Comparison of ENCODE assay signal across 14 cellular contexts in the genomic region with DNA sequence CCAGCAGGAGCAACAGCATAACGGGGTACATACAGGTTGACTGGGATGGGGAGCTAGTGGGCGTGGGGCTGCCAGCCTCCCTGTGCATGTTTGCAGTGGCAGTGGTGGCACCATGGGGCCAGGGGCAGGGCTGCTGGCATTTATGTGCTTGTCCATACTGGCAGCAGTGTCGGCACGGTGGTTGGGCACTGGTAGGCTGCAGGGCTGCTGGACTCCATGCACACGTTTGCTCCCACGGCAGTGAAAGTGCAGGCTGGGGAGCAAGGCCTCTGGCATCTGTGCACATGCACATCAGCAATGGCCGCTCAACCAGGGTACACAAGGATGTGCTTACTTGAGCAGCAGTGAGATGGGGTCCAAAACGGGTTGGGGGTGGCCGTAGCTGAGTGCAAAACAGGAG.
A peak's percentile ranks its signal among the peaks of the same experiment; 100 is the strongest.
DNase-seq lines count a peak whose midpoint lies in the region; ATAC-seq and TF ChIP-seq lines count a peak whose summit lies in the region.
"Had no signal": no experiment of that assay in that cellular context is flagged by ENCODE, and none has a peak within 500 bp of the region (broad histone marks: within the 10 kb centered on the region; RNA-seq: fewer than 3 reads in every experiment).

No MANE protein-coding gene starts in this region.

- no peak overlapping the region for H3K9ac ChIP-seq in neuronal stem cell (ENCODE audit: low read depth, low read length, poor library complexity)

- no peak overlapping the region for H3K4me3 Mint-ChIP-seq in chondrocyte (ENCODE audit: unreplicated experiment)
- H3K4me3 Mint-ChIP-seq: B cell; CD4-positive, alpha-beta memory T cell; HFFc6 had no signal

- H3K4me1 Mint-ChIP-seq in chondrocyte (ENCODE audit: low read depth): no peaks in the 10 kb centered on the region
- H3K4me1 Mint-ChIP-seq: CD4-positive, alpha-beta memory T cell had no signal

- no CpG with 5 or more reads among the region's 9 CpGs for WGBS in neuronal stem cell (ENCODE audit: extremely low coverage in 2 of 2, insufficient read length in 2 of 2, insufficient replicate concordance in 1 of 2), 2 donors

- no peaks in the 10 kb centered on the region for H3K4me1 ChIP-seq in neuronal stem cell (ENCODE audit: control insufficient read depth in 2 of 2, insufficient read depth in 1 of 2, low read depth in 1 of 2, low read length in 2 of 2)

- no peaks in the 10 kb centered on the region for H3K79me1 ChIP-seq in neuronal stem cell (ENCODE audit: low read depth, low read length)

- no peaks in the 10 kb centered on the region for H3K27me3 Mint-ChIP-seq in chondrocyte (ENCODE audit: low read depth)
- H3K27me3 Mint-ChIP-seq: B cell; CD4-positive, alpha-beta memory T cell had no signal

- H3K14ac ChIP-seq in neuronal stem cell (ENCODE audit: low read length): no peak overlapping the region

- H3K9me3 ChIP-seq in neuronal stem cell (replicated peaks in 1 of 2; ENCODE audit: control insufficient read depth in 2 of 2, insufficient read depth in 1 of 2, low read depth in 1 of 2, low read length in 2 of 2): no peaks in the 10 kb centered on the region

- H2AK5ac ChIP-seq in neuronal stem cell (ENCODE audit: low read depth, low read length): no peak overlapping the region

- no peak overlapping the region for H2AFZ ChIP-seq in neuronal stem cell (ENCODE audit: low read length)

- no peak for TF ChIP-seq CTCF in chondrocyte (IDR thresholded peaks at IDR 0.05)

- no peaks in the 10 kb centered on the region for H3K36me3 Mint-ChIP-seq in chondrocyte (ENCODE audit: low read depth)
- H3K36me3 Mint-ChIP-seq: CD4-positive, alpha-beta memory T cell had no signal

- no peak overlapping the region for H3K4me2 ChIP-seq in neuronal stem cell (ENCODE audit: insufficient read depth, low read length, poor library complexity, severe bottlenecking)

- DNase-seq in left ventricle myocardium superior (peak; percentile 17), cardiac septum (ENCODE audit: low spot score) (no peak), chondrocyte (ENCODE audit: low spot score) (peak; percentile 74), neuronal stem cell (ENCODE audit: low spot score) (no peak), hypothalamus (lab: John Stamatoyannopoulos, UW) (no peak), GF-D8 (lab: John Stamatoyannopoulos, UW) (no peak)
- DNase-seq: 8988T; C1 segment of cervical spinal cord; CD4-positive, alpha-beta memory T cell; DMS79; HCEC 1CT; HFFc6 had no signal

- intact Hi-C loops in left ventricle myocardium superior (cut with micrococcal nuclease): no loop called here
- intact Hi-C loops in cardiac septum (cut with DNase I): no loop called here

- H4K91ac ChIP-seq in neuronal stem cell (ENCODE audit: low read depth, low read length, poor library complexity): no peak overlapping the region

- H2BK120ac ChIP-seq in neuronal stem cell (ENCODE audit: low read depth, low read length): no peak overlapping the region

- no peak overlapping the region for H3K23ac ChIP-seq in neuronal stem cell (ENCODE audit: low read depth, low read length, poor library complexity)

- no peak overlapping the region for H3K4ac ChIP-seq in neuronal stem cell (ENCODE audit: low read length)

- no peak overlapping the region for H3K27ac ChIP-seq in neuronal stem cell (replicated peaks; ENCODE audit: low read length)

- H3K27me3 ChIP-seq in neuronal stem cell (ENCODE audit: control insufficient read depth in 3 of 3, insufficient read depth in 3 of 3, low read depth in 1 of 3, low read length in 3 of 3): no peaks in the 10 kb centered on the region

- H2BK12ac ChIP-seq in neuronal stem cell (ENCODE audit: low read length): no peak overlapping the region

- H3K18ac ChIP-seq in neuronal stem cell (ENCODE audit: low read length): peak overlapping the region; percentile 0

- ATAC-seq in left ventricle myocardium superior (no peak), GM19324 (IDR thresholded peaks at IDR 0.05; ENCODE audit: low FRiP score, unreplicated experiment) (no peak)

- H2BK5ac ChIP-seq in neuronal stem cell (ENCODE audit: low read length): no peak overlapping the region

- H4K8ac ChIP-seq in neuronal stem cell (ENCODE audit: low read depth, low read length): peak overlapping the region; percentile 83

- no peaks in the 10 kb centered on the region for H3K9me3 Mint-ChIP-seq in chondrocyte (ENCODE audit: low read depth)

- no peaks in the 10 kb centered on the region for H3K36me3 ChIP-seq in neuronal stem cell (replicated peaks in 1 of 2; ENCODE audit: control insufficient read depth in 2 of 2, insufficient read depth in 2 of 2, low read length in 2 of 2)

- no peak overlapping the region for H3K4me3 ChIP-seq in neuronal stem cell (ENCODE audit: low read length in 2 of 2)

- H3K27ac Mint-ChIP-seq in chondrocyte (ENCODE audit: unreplicated experiment): no peak overlapping the region
- H3K27ac Mint-ChIP-seq: B cell; CD4-positive, alpha-beta memory T cell; HFFc6 had no signal

- H2BK15ac ChIP-seq in neuronal stem cell (ENCODE audit: low read length): no peak overlapping the region

Comparison
In these comparisons a context has a peak if more than half of its experiments do, and no peak if none do; other contexts are left out.
1. DNase-seq: peak in left ventricle myocardium superior (single experiment) and chondrocyte (single experiment); none in cardiac septum (single experiment), neuronal stem cell (single experiment), hypothalamus (0 of 51) and GF-D8 (single experiment).